Comparison of ENCODE assay signal across 19 cellular contexts in the genomic region with DNA sequence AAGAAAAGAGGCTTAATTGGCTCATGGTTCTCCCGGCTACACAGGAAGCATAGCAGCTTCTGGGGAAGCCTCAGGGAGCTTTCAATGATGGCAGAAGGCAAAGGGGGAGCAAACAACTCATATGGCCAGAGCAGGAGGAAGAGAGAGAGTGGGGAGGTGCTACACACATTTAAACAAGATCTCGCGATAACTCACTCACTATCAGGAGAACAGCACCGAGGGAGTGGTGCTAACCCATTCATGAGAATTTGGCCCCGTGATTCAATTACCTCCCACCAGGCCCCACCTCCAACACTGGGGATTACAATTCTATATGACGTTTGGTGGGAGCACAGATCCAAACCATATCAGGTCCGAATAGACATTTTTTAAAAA. TPM values are rescaled to one million over a fixed set of nuclear protein-coding genes. Genes with fewer than 3 reads are reported as not detected.
A peak's percentile ranks its signal among the peaks of the same experiment; 100 is the strongest.
DNase-seq lines count a peak whose midpoint lies in the region; FAIRE-seq and TF ChIP-seq lines count a peak whose summit lies in the region.
"Had no signal": no experiment of that assay in that cellular context is flagged by ENCODE, and none has a peak within 500 bp of the region (broad histone marks: within the 10 kb centered on the region; RNA-seq: fewer than 3 reads in every experiment).

No MANE protein-coding gene starts in this region.

- H3K4me1 ChIP-seq in astrocyte (ENCODE audit: insufficient read depth, low read length), result peaks cover 4% of the 10 kb centered on the region
- H3K4me1 ChIP-seq in mesenchymal stem cell (ENCODE audit: control insufficient read depth, insufficient read depth, low read depth, low read length), result no peaks in the 10 kb centered on the region
- H3K4me1 ChIP-seq in thymus (ENCODE audit: control insufficient read depth, insufficient read depth, low read length), result no peaks in the 10 kb centered on the region
- peaks cover 0 to 14% (median 7%) of the 10 kb centered on the region in 4 donors for H3K4me1 ChIP-seq in sigmoid colon

- H3K9me3 ChIP-seq in astrocyte (ENCODE audit: insufficient read depth, low read depth, low read length) (no peaks in the 10 kb centered on the region), mesenchymal stem cell (ENCODE audit: control insufficient read depth, low read length) (peaks cover 5% of the 10 kb centered on the region), thymus (ENCODE audit: control insufficient read depth) (no peaks in the 10 kb centered on the region), sigmoid colon (peaks cover 0 to 2% (median 0%) of the 10 kb centered on the region in 4 donors)
- H3K9me3 ChIP-seq: ovary, thyroid gland had no signal

- H2BK15ac ChIP-seq in mesenchymal stem cell (ENCODE audit: low read depth, poor library complexity, severe bottlenecking), result no peak overlapping the region

- intact Hi-C loops in sigmoid colon (cut with DNase I), result no loop called here

- H4K20me1 ChIP-seq in astrocyte (ENCODE audit: insufficient read depth, low read length), result no peaks in the 10 kb centered on the region

- H3K27ac Mint-ChIP-seq in astrocyte (ENCODE audit: unreplicated experiment), result peak overlapping the region; percentile 97
- H3K27ac Mint-ChIP-seq: T-helper 2 cell treated with Interferon-gamma antibody and Interleukin-4, amounts not matched to agents 5 μg/mL and 100 μg/mL, for 36 hours had no signal

- TF ChIP-seq EP300 in sigmoid colon (IDR thresholded peaks at IDR 0.05), result no peak

- H3K4me2 ChIP-seq in astrocyte (ENCODE audit: low read length), result no peak overlapping the region
- no peak overlapping the region for H3K4me2 ChIP-seq in mesenchymal stem cell (ENCODE audit: low read length, poor library complexity, severe bottlenecking)

- H3K27me3 ChIP-seq in astrocyte (ENCODE audit: insufficient read depth, low read length), result no peaks in the 10 kb centered on the region
- H3K27me3 ChIP-seq in mesenchymal stem cell (ENCODE audit: control insufficient read depth in 1 of 2, insufficient read depth in 1 of 2, low read length in 2 of 2), result peaks cover 0 to 7% of the 10 kb centered on the region in 2 experiments
- H3K27me3 ChIP-seq in thymus (ENCODE audit: control insufficient read depth, insufficient read depth), result no peaks in the 10 kb centered on the region
- no peaks in the 10 kb centered on the region for H3K27me3 ChIP-seq in sigmoid colon
- H3K27me3 ChIP-seq: ovary, SJSA1, thyroid gland had no signal

- H4K91ac ChIP-seq in mesenchymal stem cell (ENCODE audit: low read length), result no peak overlapping the region

- no peak overlapping the region for H3K4ac ChIP-seq in mesenchymal stem cell (ENCODE audit: low read depth in 1 of 2, low read length in 2 of 2)

- peaks cover 14% of the 10 kb centered on the region for H3K4me1 Mint-ChIP-seq in astrocyte (ENCODE audit: low read depth, unreplicated experiment)

- peak overlapping the region in 1 of 2 experiments; percentile 29 for H2BK12ac ChIP-seq in mesenchymal stem cell (ENCODE audit: low read length in 2 of 2)

- H3K79me1 ChIP-seq in mesenchymal stem cell (replicated peaks; ENCODE audit: low read length, poor library complexity, severe bottlenecking), result no peaks in the 10 kb centered on the region

- no peak overlapping the region for H3K14ac ChIP-seq in mesenchymal stem cell (ENCODE audit: low read length in 2 of 2)

- H4K8ac ChIP-seq in mesenchymal stem cell (ENCODE audit: low read length), result peak overlapping the region; percentile 16

- H2BK120ac ChIP-seq in mesenchymal stem cell (ENCODE audit: low read depth, low read length), result no peak overlapping the region

- peaks cover 8% of the 10 kb centered on the region for H3K9me3 Mint-ChIP-seq in astrocyte (ENCODE audit: unreplicated experiment)
- H3K9me3 Mint-ChIP-seq: T-helper 2 cell treated with Interferon-gamma antibody and Interleukin-4, amounts not matched to agents 5 μg/mL and 100 μg/mL, for 36 hours had no signal

- H3K18ac ChIP-seq in mesenchymal stem cell (ENCODE audit: low read depth in 1 of 2, low read length in 2 of 2), result no peak overlapping the region

- H3K27ac ChIP-seq in astrocyte (ENCODE audit: low read depth, low read length) (no peak overlapping the region), mesenchymal stem cell (ENCODE audit: low read length, poor library complexity, severe bottlenecking) (no peak overlapping the region), thymus (ENCODE audit: low read depth) (peak overlapping the region; percentile 47), sigmoid colon (peak overlapping the region in 2 of 4 donors; percentile 33 to 75)
- H3K27ac ChIP-seq: ovary had no signal

- H2BK5ac ChIP-seq in mesenchymal stem cell (ENCODE audit: low read depth, low read length, poor library complexity, severe bottlenecking), result no peak overlapping the region

- TF ChIP-seq CTCF in astrocyte (IDR thresholded peaks at IDR 0.05; ENCODE audit: insufficient read depth, low read depth, low read length), result no peak
- no peak for TF ChIP-seq CTCF in sigmoid colon (IDR thresholded peaks at IDR 0.05)

- FAIRE-seq in astrocyte (lab: Jason Lieb, UNC), result no peak

- 82% methylated on average over 7 of the region's 7 CpGs for WGBS in mesenchymal stem cell
- WGBS in thymus, result 91% methylated on average over 7 of the region's 7 CpGs
- WGBS in sigmoid colon, 2 donors, result 88 to 91% methylated on average over 7 of the region's 7 CpGs

- no peak overlapping the region for H3K23ac ChIP-seq in mesenchymal stem cell (ENCODE audit: low read length in 2 of 2)

- TF ChIP-seq POLR2A in sigmoid colon (IDR thresholded peaks at IDR 0.05), result no peak

- no peak overlapping the region for H2AFZ ChIP-seq in astrocyte (ENCODE audit: low read depth, low read length)
- H2AFZ ChIP-seq in mesenchymal stem cell (ENCODE audit: low read depth, low read length), result no peak overlapping the region

- H3K36me3 ChIP-seq in astrocyte (ENCODE audit: insufficient read depth, low read length) (no peaks in the 10 kb centered on the region), mesenchymal stem cell (ENCODE audit: control insufficient read depth in 1 of 2, insufficient read depth in 2 of 2, low read depth in 1 of 2, low read length in 2 of 2) (no peaks in the 10 kb centered on the region), thymus (ENCODE audit: control insufficient read depth, insufficient read depth) (no peaks in the 10 kb centered on the region), sigmoid colon (no peaks in the 10 kb centered on the region)
- H3K36me3 ChIP-seq: ovary, SJSA1, thyroid gland had no signal

- H3K9ac ChIP-seq in astrocyte (ENCODE audit: low read length) (no peak overlapping the region), mesenchymal stem cell (ENCODE audit: low read length) (peak overlapping the region; percentile 85)

- DNase-seq in NCI-H82 (lab: John Stamatoyannopoulos, UW), result peak; percentile 46
- DNase-seq in NCI-H82 treated with DMSO at 0.1 percent for 48 hours (lab: John Stamatoyannopoulos, UW; ENCODE audit: unreplicated experiment), result no peak
- DNase-seq in astrocyte (ENCODE audit: low read depth), result no peak
- no peak for DNase-seq in mesenchymal stem cell
- DNase-seq in superior temporal gyrus (ENCODE audit: extremely low spot score), result no peak
- no peak for DNase-seq in sigmoid colon
- no peak for DNase-seq in NCI-H748 treated with DMSO at 0.1 percent for 48 hours (lab: John Stamatoyannopoulos, UW)
- DNase-seq: 8988T; activated CD4-positive, CD25-positive, alpha-beta regulatory T cell treated with anti-CD3 and anti-CD28 coated beads, Interleukin-2, amount 50 U/mL, for 72 hours; central memory CD4-positive, alpha-beta T cell; effector CD8-positive, alpha-beta T cell; NCI-H1417 treated with DMSO at 0.1 percent for 48 hours had no signal

- H3K27me3 Mint-ChIP-seq in astrocyte (ENCODE audit: low read depth, unreplicated experiment), result no peaks in the 10 kb centered on the region

- no peaks in the 10 kb centered on the region for H3K79me2 ChIP-seq in astrocyte (ENCODE audit: insufficient read depth, low read length)

- peak overlapping the region; percentile 23 for H3K4me3 Mint-ChIP-seq in astrocyte (ENCODE audit: unreplicated experiment)
- H3K4me3 Mint-ChIP-seq: T-helper 2 cell treated with Interferon-gamma antibody and Interleukin-4, amounts not matched to agents 5 μg/mL and 100 μg/mL, for 36 hours had no signal

- H3K36me3 Mint-ChIP-seq in astrocyte (ENCODE audit: low read depth, unreplicated experiment), result no peaks in the 10 kb centered on the region
- H3K36me3 Mint-ChIP-seq: CD14-positive monocyte had no signal

- no peak overlapping the region for H2AK5ac ChIP-seq in mesenchymal stem cell (ENCODE audit: low read length, severe bottlenecking)

- H3K4me3 ChIP-seq in astrocyte (ENCODE audit: insufficient read depth, low read depth, low read length) (no peak overlapping the region), mesenchymal stem cell (ENCODE audit: insufficient read depth in 1 of 2, low read depth in 1 of 2, low read length in 2 of 2) (no peak overlapping the region), thymus (ENCODE audit: low read length) (no peak overlapping the region), sigmoid colon (no peak overlapping the region)
- H3K4me3 ChIP-seq: ovary, thyroid gland had no signal

RNA-seq across cellular contexts. Expression of a gene that starts 41.7 kb away (rescaled TPM):
- 0.07 TPM in 1 of 2 replicates, not detected in the other for total RNA-seq in astrocyte
- polyA plus RNA-seq in mesenchymal stem cell (2013, experiment 1 of 2), result not detected
- not detected for polyA plus RNA-seq in mesenchymal stem cell (2013, experiment 2 of 2)
- 1.2 TPM for polyA plus RNA-seq in thymus
- total RNA-seq in sigmoid colon, result 1 to 10 TPM in 1 of 4 donors, under 1 TPM in 3; 0.54 to 1.8 (median 0.77) TPM
- polyA plus RNA-seq in sigmoid colon, result 1 to 10 TPM in 1 of 3 donors, under 1 TPM in 2; under 0.01 to 2.6 (median 0.46) TPM
- total RNA-seq: SJSA1 had no signal
- polyA plus RNA-seq: CD14-positive monocyte had no signal

RNA-seq across cellular contexts. Expression of a gene that starts 46.0 kb away (rescaled TPM):
- 149 and 161 TPM in 2 replicates for total RNA-seq in astrocyte
- 141 TPM for polyA plus RNA-seq in mesenchymal stem cell (2013, experiment 1 of 2)
- 142 TPM for polyA plus RNA-seq in mesenchymal stem cell (2013, experiment 2 of 2)
- polyA plus RNA-seq in thymus, result 237 TPM
- total RNA-seq in sigmoid colon, result 10 to 100 TPM; 26.4 to 51.2 (median 37.8) TPM
- polyA plus RNA-seq in sigmoid colon, result 100 to 1,000 TPM in 1 of 3 donors, 10 to 100 TPM in 2; 43.8 to 133 (median 68.4) TPM

RNA-seq across cellular contexts. Expression of a gene that starts 57.0 kb away (rescaled TPM):
- total RNA-seq in astrocyte, result 76.9 and 79.5 TPM in 2 replicates
- polyA plus RNA-seq in mesenchymal stem cell (2013, experiment 1 of 2), result 79.2 TPM
- 75.1 TPM for polyA plus RNA-seq in mesenchymal stem cell (2013, experiment 2 of 2)
- 48.8 TPM for polyA plus RNA-seq in thymus
- 10 to 100 TPM; 51.4 to 61.1 (median 56.5) TPM for total RNA-seq in sigmoid colon
- polyA plus RNA-seq in sigmoid colon, result 10 to 100 TPM; 30.5 to 91.3 (median 39.6) TPM

RNA-seq across cellular contexts. Expression of a gene that starts 59.4 kb away (rescaled TPM):
- not detected in 2 replicates for total RNA-seq in astrocyte
- polyA plus RNA-seq in mesenchymal stem cell (2013, experiment 1 of 2), result not detected
- not detected for polyA plus RNA-seq in mesenchymal stem cell (2013, experiment 2 of 2)
- polyA plus RNA-seq in thymus, result 0.02 TPM
- total RNA-seq in sigmoid colon, result under 1 TPM in 1 of 4 donors, not detected in 3; 0.36 TPM
- polyA plus RNA-seq in sigmoid colon, result under 1 TPM in 1 of 3 donors, not detected in 2; 0.07 TPM
- total RNA-seq: LHCN-M2, SJSA1, thyroid gland had no signal
- polyA plus RNA-seq: CD14-positive monocyte had no signal
